Comparison of ENCODE assay signal across 8 cellular contexts in the genomic region with DNA sequence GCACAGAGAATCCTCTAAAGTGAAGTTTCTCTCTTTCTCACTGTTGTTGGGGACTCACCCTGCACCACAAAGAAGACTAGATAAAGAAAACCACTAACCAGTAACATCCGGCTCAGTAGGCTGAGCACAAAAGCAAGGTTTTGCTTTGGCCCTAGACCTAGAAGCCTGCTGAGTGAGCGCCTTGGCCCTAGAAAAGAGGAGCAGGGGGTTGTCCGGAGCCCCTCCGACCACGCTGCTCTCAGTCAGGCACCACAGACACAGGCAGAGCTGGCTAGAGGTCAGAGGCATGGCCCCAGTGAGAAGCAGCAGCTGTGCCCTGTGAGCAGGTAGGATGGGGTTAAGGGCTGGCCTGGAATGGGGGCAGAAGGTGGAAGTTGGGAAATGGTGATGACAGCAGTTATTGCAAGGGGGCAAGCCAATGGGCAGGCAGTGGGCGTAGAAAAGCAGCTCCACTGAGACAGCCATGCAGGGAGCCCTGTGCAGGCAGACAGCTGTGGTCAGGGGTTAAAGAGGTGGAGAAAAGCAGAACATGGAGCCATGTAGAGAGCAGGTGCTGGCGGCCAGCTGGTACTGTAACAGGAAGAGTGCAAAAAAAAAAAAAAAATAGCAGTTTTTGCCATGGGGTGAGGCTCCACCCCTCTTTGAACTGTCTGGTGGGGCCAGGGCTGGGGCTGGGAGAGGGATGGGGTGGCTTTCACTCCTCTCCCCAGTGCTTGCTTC. TPM values are rescaled to one million over a fixed set of nuclear protein-coding genes. Genes with fewer than 3 reads are reported as not detected.
A peak's percentile ranks its signal among the peaks of the same experiment; 100 is the strongest.
DNase-seq lines count a peak whose midpoint lies in the region; ATAC-seq and TF ChIP-seq lines count a peak whose summit lies in the region.

No MANE protein-coding gene starts in this region.

- no peaks in the 10 kb centered on the region for H3K9me2 ChIP-seq in OCI-LY7 (ENCODE audit: insufficient read depth, low read length)

- no peaks in the 10 kb centered on the region for H3K79me2 ChIP-seq in OCI-LY7 (ENCODE audit: insufficient read depth, low read depth, low read length)

- peaks cover 68% of the 10 kb centered on the region for H3K4me1 Mint-ChIP-seq in activated naive CD8-positive, alpha-beta T cell (ENCODE audit: low read depth)

- peak overlapping the region; percentile 42; the same call in 1 of the 2 replicates for H3K4me2 ChIP-seq in OCI-LY7 (ENCODE audit: low read length)

- DNase-seq in NCI-H2107 treated with DMSO at 0.1 percent for 48 hours (lab: John Stamatoyannopoulos, UW; ENCODE audit: unreplicated experiment), result peak; percentile 16
- DNase-seq in NCI-H2107 (lab: John Stamatoyannopoulos, UW), result no peak
- no peak for DNase-seq in OCI-LY7 (ENCODE audit: low spot score)
- peak; percentile 35 for DNase-seq in smooth muscle cell of the brain vasculature (ENCODE audit: low read depth, low spot score)
- no peak for DNase-seq in dorsolateral prefrontal cortex
- no peak for DNase-seq in A673 (ENCODE audit: low spot score)

- H2AFZ ChIP-seq in OCI-LY7 (ENCODE audit: low read length), result no peak overlapping the region

- peaks cover 0 to 5% (median 0%) of the 10 kb centered on the region in 45 donors for H3K27me3 ChIP-seq in dorsolateral prefrontal cortex
- H3K27me3 ChIP-seq in A673 (replicated peaks; ENCODE audit: insufficient read depth, low read depth, low read length, poor library complexity), result peaks cover 4% of the 10 kb centered on the region

- H3K27me3 Mint-ChIP-seq in activated naive CD8-positive, alpha-beta T cell, result peaks cover 1% of the 10 kb centered on the region

- H3K36me3 ChIP-seq in OCI-LY7 (ENCODE audit: insufficient read depth, low read length) (no peaks in the 10 kb centered on the region), A673 (ENCODE audit: insufficient read depth, low read length, poor library complexity, severe bottlenecking) (no peaks in the 10 kb centered on the region)

- POLR2A ChIA-PET in OCI-LY7 (lab: Charles Lee) (no interaction called here), A673 (lab: Charles Lee; ENCODE audit: low non-redundant PET) (no interaction called here)

- intact Hi-C loops in OCI-LY7 (cut with micrococcal nuclease; ENCODE audit: unreplicated experiment), result no loop called here
- intact Hi-C loops in dorsolateral prefrontal cortex (cut with DNase I), result no loop called here
- intact Hi-C loops in A673 (cut with micrococcal nuclease; ENCODE audit: unreplicated experiment), result no loop called here

- no peak for TF ChIP-seq CTCF in OCI-LY7 (conservative IDR thresholded peaks at IDR 0.05; ENCODE audit: low read length)
- TF ChIP-seq CTCF in dorsolateral prefrontal cortex (IDR thresholded peaks at IDR 0.05 in 54 of 56, conservative IDR thresholded peaks at IDR 0.05 in 2 of 56; ENCODE audit: low read depth in 1 of 56, partially characterized antibody in 56 of 56), result no peak
- TF ChIP-seq CTCF in A673 (conservative IDR thresholded peaks at IDR 0.05; ENCODE audit: low read depth, low read length), result no peak

- H3K27ac Mint-ChIP-seq in activated naive CD8-positive, alpha-beta T cell, result peak overlapping the region; percentile 84

- no peaks in the 10 kb centered on the region for H4K20me1 ChIP-seq in OCI-LY7 (ENCODE audit: insufficient read depth, low read length)

- CTCF ChIA-PET in OCI-LY7 (lab: Charles Lee; ENCODE audit: unreplicated experiment), result no interaction called here
- CTCF ChIA-PET in A673 (lab: Charles Lee), result interaction anchor here (2.5 kb wide), 1 partner anchor 387 kb away, joined by 9 read pairs; no protein-coding TSS in a partner anchor

- H3K9me3 Mint-ChIP-seq in activated naive CD8-positive, alpha-beta T cell (ENCODE audit: low read depth), result no peaks in the 10 kb centered on the region

- H3K4me1 ChIP-seq in OCI-LY7 (ENCODE audit: insufficient read depth, low read length, poor library complexity, severe bottlenecking), result no peaks in the 10 kb centered on the region
- H3K4me1 ChIP-seq in A673 (ENCODE audit: insufficient read depth, low read length, poor library complexity, severe bottlenecking), result peaks cover 3% of the 10 kb centered on the region

- peak overlapping the region; percentile 85 for H3K4me3 Mint-ChIP-seq in activated naive CD8-positive, alpha-beta T cell

- no peaks in the 10 kb centered on the region for H3K9me3 ChIP-seq in OCI-LY7 (ENCODE audit: low read length)
- H3K9me3 ChIP-seq in A673 (ENCODE audit: low read depth, low read length, poor library complexity, severe bottlenecking), result no peaks in the 10 kb centered on the region

- no TSS peak for BruUV-seq in OCI-LY7 (replicated peaks; lab: Mats Ljungman, UMichigan)
- BruUV-seq in A673 (replicated peaks; lab: Mats Ljungman, UMichigan), result no TSS peak

- H3K27ac ChIP-seq in OCI-LY7 (ENCODE audit: low read depth, low read length, poor library complexity, severe bottlenecking) (no peak overlapping the region), dorsolateral prefrontal cortex (no peak overlapping the region), A673 (ENCODE audit: low read depth, low read length, poor library complexity, severe bottlenecking) (no peak overlapping the region)

- peak; percentile 81 for ATAC-seq in HG03025 (IDR thresholded peaks at IDR 0.05; ENCODE audit: low FRiP score, unreplicated experiment)

- H3K4me3 ChIP-seq in OCI-LY7 (ENCODE audit: low read depth, low read length, poor library complexity, severe bottlenecking) (no peak overlapping the region), dorsolateral prefrontal cortex (no peak overlapping the region), A673 (ENCODE audit: low read depth, low read length, poor library complexity, severe bottlenecking) (no peak overlapping the region)

- peaks cover 3% of the 10 kb centered on the region for H3K36me3 Mint-ChIP-seq in activated naive CD8-positive, alpha-beta T cell

RNA-seq across cellular contexts. Expression of a gene that starts 36.9 kb away (rescaled TPM):
- 0.06 TPM in 1 of 2 replicates, not detected in the other for total RNA-seq in OCI-LY7 (2014; rRNA removed; shearing (Covaris generic))
- total RNA-seq in OCI-LY7 (2022) (not detected in 2 replicates), dorsolateral prefrontal cortex (100 to 1,000 TPM in 48 of 120 experiments, 10 to 100 TPM in 71, 1 to 10 TPM in 1; 3.8 to 270 (median 89.5) TPM), A673 (2021) (not detected in 2 replicates)

Comparison
In these comparisons a context has a peak if more than half of its experiments do, and no peak if none do; other contexts are left out.
1. DNase-seq: peak in NCI-H2107 treated with DMSO at 0.1 percent for 48 hours (single experiment) and smooth muscle cell of the brain vasculature (single experiment); none in NCI-H2107 (single experiment), OCI-LY7 (single experiment), dorsolateral prefrontal cortex (0 of 10) and A673 (single experiment).